In genomic region chr16:24540575-24541240, GRCh38 we compare ENCODE assay signal across 8 cellular contexts. TPM values are rescaled to one million over a fixed set of nuclear protein-coding genes. Genes with fewer than 3 reads are reported as not detected.
DNase-seq lines count a peak whose midpoint lies in the region; ATAC-seq and TF ChIP-seq lines count a peak whose summit lies in the region.

No MANE protein-coding gene starts in this region.

- peak overlapping the region; percentile 96 for H3K27ac Mint-ChIP-seq in activated CD8-positive, alpha-beta T cell treated with anti-CD3 and anti-CD28 coated beads, Interleukin-2, amount 10 ng/mL, durations not matched to agents 7 days and 5 days
- peak overlapping the region; percentile 90 for H3K27ac Mint-ChIP-seq in glutamatergic neuron (ENCODE audit: unreplicated experiment)

- CTCF ChIA-PET in activated CD8-positive, alpha-beta T cell treated with anti-CD3 and anti-CD28 coated beads, Interleukin-2, amount 10 ng/mL, durations not matched to agents 7 days and 5 days (lab: Charles Lee), result interaction anchor here (0.6 to 3.1 kb wide), 4 partner anchors 24 to 570 kb away, joined by 3 to 13 read pairs (median 4); partner anchors contain the start of gene LCMT1

- peak overlapping the region; percentile 95 for H3K4me3 Mint-ChIP-seq in activated CD8-positive, alpha-beta T cell treated with anti-CD3 and anti-CD28 coated beads, Interleukin-2, amount 10 ng/mL, durations not matched to agents 7 days and 5 days
- peak overlapping the region; percentile 85 for H3K4me3 Mint-ChIP-seq in glutamatergic neuron (ENCODE audit: unreplicated experiment)

- ATAC-seq in activated CD8-positive, alpha-beta T cell treated with anti-CD3 and anti-CD28 coated beads, Interleukin-2, amount 10 ng/mL, durations not matched to agents 7 days and 5 days, result peak; percentile 11
- ATAC-seq in GM21381 (IDR thresholded peaks at IDR 0.05; ENCODE audit: unreplicated experiment) (no peak), GM18858 (IDR thresholded peaks at IDR 0.05; ENCODE audit: unreplicated experiment) (no peak)

- no peaks in the 10 kb centered on the region for H3K9me3 Mint-ChIP-seq in activated CD8-positive, alpha-beta T cell treated with anti-CD3 and anti-CD28 coated beads, Interleukin-2, amount 10 ng/mL, durations not matched to agents 7 days and 5 days (ENCODE audit: insufficient read depth)
- H3K9me3 Mint-ChIP-seq in glutamatergic neuron (ENCODE audit: unreplicated experiment), result peaks cover 7% of the 10 kb centered on the region

- DNase-seq in ELF-1 (ENCODE audit: low read depth, low spot score) (peak; percentile 44), Kasumi-1 (lab: John Stamatoyannopoulos, UW) (peak; percentile 14 to 28), glutamatergic neuron (no peak), retina (peak; percentile 45), NCI-H1436 treated with DMSO at 0.1 percent for 48 hours (lab: John Stamatoyannopoulos, UW) (no peak)
- peak; percentile 46 for DNase-seq in activated CD8-positive, alpha-beta T cell treated with anti-CD3 and anti-CD28 coated beads, Interleukin-2, amount 10 ng/mL, durations not matched to agents 7 days and 5 days

- TF ChIP-seq CTCF in glutamatergic neuron (IDR thresholded peaks at IDR 0.05; ENCODE audit: partially characterized antibody, unreplicated experiment), result no peak

- POLR2A ChIA-PET in activated CD8-positive, alpha-beta T cell treated with anti-CD3 and anti-CD28 coated beads, Interleukin-2, amount 10 ng/mL, durations not matched to agents 7 days and 5 days (lab: Charles Lee), result interaction anchor here (1.1 to 1.6 kb wide), 4 partner anchors 8 to 23 kb away, joined by 3 to 6 read pairs (median 5); no protein-coding TSS in a partner anchor

- peaks cover 2% of the 10 kb centered on the region for H3K27me3 Mint-ChIP-seq in activated CD8-positive, alpha-beta T cell treated with anti-CD3 and anti-CD28 coated beads, Interleukin-2, amount 10 ng/mL, durations not matched to agents 7 days and 5 days (ENCODE audit: low read depth)
- H3K27me3 Mint-ChIP-seq in glutamatergic neuron (ENCODE audit: unreplicated experiment), result peaks cover 7% of the 10 kb centered on the region

- peaks cover 42% of the 10 kb centered on the region for H3K36me3 Mint-ChIP-seq in activated CD8-positive, alpha-beta T cell treated with anti-CD3 and anti-CD28 coated beads, Interleukin-2, amount 10 ng/mL, durations not matched to agents 7 days and 5 days (ENCODE audit: low read depth)
- no peaks in the 10 kb centered on the region for H3K36me3 Mint-ChIP-seq in glutamatergic neuron (ENCODE audit: unreplicated experiment)

- H3K4me1 Mint-ChIP-seq in activated CD8-positive, alpha-beta T cell treated with anti-CD3 and anti-CD28 coated beads, Interleukin-2, amount 10 ng/mL, durations not matched to agents 7 days and 5 days (ENCODE audit: low read depth), result peaks cover 45% of the 10 kb centered on the region
- peaks cover 11% of the 10 kb centered on the region for H3K4me1 Mint-ChIP-seq in glutamatergic neuron (ENCODE audit: low read depth, unreplicated experiment)

RNA-seq across cellular contexts. Expression of gene RBBP6, which starts 1.3 kb away (rescaled TPM):
- total RNA-seq in activated CD8-positive, alpha-beta T cell treated with anti-CD3 and anti-CD28 coated beads, Interleukin-2, amount 10 ng/mL, durations not matched to agents 7 days and 5 days, result 10 to 100 TPM; 56.5 to 57.1 TPM
- total RNA-seq in glutamatergic neuron (ENCODE audit: unreplicated experiment), result 56.9 TPM

Comparison
In these comparisons a context has a peak if more than half of its experiments do, and no peak if none do; other contexts are left out.
1. DNase-seq: peak in ELF-1 (single experiment), Kasumi-1 (2 of 2), activated CD8-positive, alpha-beta T cell treated with anti-CD3 and anti-CD28 coated beads, Interleukin-2, amount 10 ng/mL, durations not matched to agents 7 days and 5 days (single experiment) and retina (single experiment); none in glutamatergic neuron (single experiment) and NCI-H1436 treated with DMSO at 0.1 percent for 48 hours (single experiment).